ENCODE assay signal across 25 cellular contexts in the genomic region with DNA sequence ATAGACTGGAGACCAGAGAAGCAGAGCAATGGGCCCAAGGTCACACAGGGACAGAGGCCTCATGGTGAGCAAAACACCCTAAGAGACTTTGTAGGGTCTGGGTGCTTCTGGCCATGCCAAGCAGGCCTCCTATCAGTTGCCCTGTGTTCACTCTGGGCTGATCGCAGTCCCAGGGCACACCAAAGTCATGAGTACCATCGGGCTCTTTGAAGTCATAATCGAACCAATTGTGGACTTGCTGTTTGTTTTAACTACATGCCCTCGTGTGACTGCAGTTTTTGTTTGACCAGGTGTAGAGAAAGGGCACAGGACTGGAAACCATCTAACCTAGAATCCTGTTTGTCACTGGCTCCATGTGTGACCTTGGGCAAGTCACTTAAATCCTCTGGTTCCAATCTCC.
"Had no signal": no experiment of that assay in that cellular context is flagged by ENCODE, and none has a peak within 500 bp of the region (broad histone marks: within the 10 kb centered on the region; RNA-seq: fewer than 3 reads in every experiment).

No MANE protein-coding gene starts in this region.

- H3K9me3 ChIP-seq: colonic mucosa, gastroesophageal sphincter, heart left ventricle, left ventricle myocardium inferior, lower lobe of right lung, prostate gland, right atrium auricular region, spleen, suprapubic skin, transverse colon, upper lobe of right lung, uterus had no signal

- H3K4me1 ChIP-seq: colonic mucosa, foreskin keratinocyte, heart left ventricle, left ventricle myocardium inferior, lower lobe of right lung, spleen, upper lobe of right lung, uterus had no signal

- H3K4me1 Mint-ChIP-seq: endodermal cell had no signal

- H3K27me3 ChIP-seq: colonic mucosa, foreskin keratinocyte, gastroesophageal sphincter, heart left ventricle, hepatocyte, right atrium auricular region, spleen, suprapubic skin, transverse colon, upper lobe of right lung, uterus had no signal

- H3K36me3 Mint-ChIP-seq: natural killer cell; stimulated activated naive B cell treated with anti-CD40 and anti-IgM and Interleukin-4, amounts not matched to agents 10 μg/mL and 1 μg/mL and 100 μg/mL, for 72 hours had no signal

- DNase-seq: colonic mucosa; effector CD8-positive, alpha-beta T cell; endodermal cell; foreskin keratinocyte; heart left ventricle; kidney; left ventricle myocardium inferior; lower lobe of right lung; natural killer cell; spleen; stimulated activated CD4-positive, alpha-beta T cell treated with anti-CD3 and anti-CD28 coated beads, Interleukin-4, amount 100 ng/mL, for 4 hours; stimulated activated naive B cell treated with anti-CD40 and anti-IgM and Interleukin-4, amounts not matched to agents 10 μg/mL and 1 μg/mL and 100 μg/mL, for 72 hours; transverse colon; upper lobe of right lung; uterus had no signal

- H3K9me3 Mint-ChIP-seq: dendritic cell treated with granulocyte-macrophage colony-stimulating factor and Interleukin-4, amounts not matched to agents 40 ng/mL and 50 ng/mL, for 4 days; endodermal cell; natural killer cell; stimulated activated naive B cell treated with anti-CD40 and anti-IgM and Interleukin-4, amounts not matched to agents 10 μg/mL and 1 μg/mL and 100 μg/mL, for 72 hours; stimulated activated naive CD8-positive, alpha-beta T cell treated with anti-CD3 and anti-CD28 coated beads, Interleukin-15, Interleukin-2, amounts not matched to agents 100 ng/mL and 50 ng/mL, for 24 hours had no signal

- H3K4me3 Mint-ChIP-seq: dendritic cell treated with granulocyte-macrophage colony-stimulating factor and Interleukin-4, amounts not matched to agents 40 ng/mL and 50 ng/mL, for 4 days; endodermal cell; natural killer cell; stimulated activated naive B cell treated with anti-CD40 and anti-IgM and Interleukin-4, amounts not matched to agents 10 μg/mL and 1 μg/mL and 100 μg/mL, for 72 hours; stimulated activated naive CD8-positive, alpha-beta T cell treated with anti-CD3 and anti-CD28 coated beads, Interleukin-15, Interleukin-2, amounts not matched to agents 100 ng/mL and 50 ng/mL, for 24 hours had no signal

- H3K27ac ChIP-seq: colonic mucosa, epithelial cell of prostate, foreskin keratinocyte, gastroesophageal sphincter, heart left ventricle, hepatocyte, left ventricle myocardium inferior, lower lobe of right lung, prostate gland, right atrium auricular region, skin epidermis, spleen, suprapubic skin, transverse colon, upper lobe of right lung, uterus had no signal

- H3K4me3 ChIP-seq: colonic mucosa, gastroesophageal sphincter, heart left ventricle, hepatocyte, left ventricle myocardium inferior, lower lobe of right lung, prostate gland, right atrium auricular region, skin epidermis, spleen, suprapubic skin, transverse colon, upper lobe of right lung, uterus had no signal

- H3K27ac Mint-ChIP-seq: dendritic cell treated with granulocyte-macrophage colony-stimulating factor and Interleukin-4, amounts not matched to agents 40 ng/mL and 50 ng/mL, for 4 days; endodermal cell; natural killer cell; stimulated activated naive B cell treated with anti-CD40 and anti-IgM and Interleukin-4, amounts not matched to agents 10 μg/mL and 1 μg/mL and 100 μg/mL, for 72 hours; stimulated activated naive CD8-positive, alpha-beta T cell treated with anti-CD3 and anti-CD28 coated beads, Interleukin-15, Interleukin-2, amounts not matched to agents 100 ng/mL and 50 ng/mL, for 24 hours had no signal

- H3K36me3 ChIP-seq: colonic mucosa, gastroesophageal sphincter, heart left ventricle, left ventricle myocardium inferior, lower lobe of right lung, prostate gland, right atrium auricular region, spleen, suprapubic skin, transverse colon, upper lobe of right lung, uterus had no signal

- ATAC-seq: esophagus mucosa; foreskin keratinocyte; gastroesophageal sphincter; heart left ventricle; lower lobe of right lung; natural killer cell; stimulated activated naive B cell treated with anti-CD40 and anti-IgM and Interleukin-4, amounts not matched to agents 10 μg/mL and 1 μg/mL and 100 μg/mL, for 72 hours; upper lobe of right lung had no signal
